6 cellular contexts compared by ENCODE assay signal in genomic region chr15:79574431-79575273, GRCh38.
DNase-seq lines count a peak whose midpoint lies in the region; ATAC-seq and TF ChIP-seq lines count a peak whose summit lies in the region.
"Not testable (repeated sequence)": the region's sequence is repeated elsewhere in the genome, so short reads cannot be mapped to it uniquely, and the experiment has no call there.

No MANE protein-coding gene starts in this region.

- intact Hi-C loops in HCT116 (cut with micrococcal nuclease), result loop anchor here (5.0 kb wide), 2 partner anchors 122 to 192 kb away; no protein-coding TSS in a partner anchor
- intact Hi-C loops in mucosa of descending colon (cut with DNase I, micrococcal nuclease), result not testable (repeated sequence)

- H3K9me3 ChIP-seq in HCT116 (ENCODE audit: control insufficient read depth in 1 of 2, insufficient read depth in 1 of 2, low read depth in 1 of 2, low read length in 2 of 2); OCI-LY1 (ENCODE audit: low read length); hepatocyte (ENCODE audit: low read depth); mucosa of descending colon: not testable (repeated sequence)

- H2AFZ ChIP-seq in HCT116 (ENCODE audit: low read depth, low read length, poor library complexity, severe bottlenecking); OCI-LY1 (ENCODE audit: low read length); hepatocyte: not testable (repeated sequence)

- not testable (repeated sequence) for H3F3A ChIP-seq in OCI-LY1 (ENCODE audit: insufficient read depth, low read length)

- POLR2A ChIA-PET in HCT116 (lab: Charles Lee), result not testable (repeated sequence)

- TF ChIP-seq RAD21 in HCT116 (IDR thresholded peaks at IDR 0.05; ENCODE audit: low read depth), result not testable (repeated sequence)

- TF ChIP-seq CTCF in 22Rv1 (IDR thresholded peaks at IDR 0.05) (peak; percentile 17), HCT116 (IDR thresholded peaks at IDR 0.05 in 2 of 3, conservative IDR thresholded peaks at IDR 0.05 in 1 of 3; ENCODE audit: borderline replicate concordance in 1 of 3, insufficient read depth in 1 of 3, low read depth in 2 of 3, low read length in 2 of 3) (peak; percentile 22 to 93 (median 41); a peak in 4 of 6 replicates), OCI-LY1 (IDR thresholded peaks at IDR 0.05; ENCODE audit: low read length) (peak; percentile 28; the same call in 1 of the 2 replicates)
- not testable (repeated sequence) for TF ChIP-seq CTCF in hepatocyte (IDR thresholded peaks at IDR 0.05; ENCODE audit: poor library complexity); mucosa of descending colon (IDR thresholded peaks at IDR 0.05)

- ATAC-seq in HCT116, result not testable (repeated sequence)
- ATAC-seq in mucosa of descending colon, result peak; percentile 60

- BruUV-seq in HCT116 (replicated peaks; lab: Mats Ljungman, UMichigan), result not testable (repeated sequence)

- H3K27me3 ChIP-seq in HCT116 (ENCODE audit: insufficient read depth, low read length) (peaks cover 44% of the 10 kb centered on the region), hepatocyte (peaks cover 28% of the 10 kb centered on the region)
- not testable (repeated sequence) for H3K27me3 ChIP-seq in OCI-LY1 (ENCODE audit: insufficient read depth, low read length)

- not testable (repeated sequence) for H3K36me3 ChIP-seq in HCT116 (ENCODE audit: control insufficient read depth in 1 of 2, insufficient read depth in 2 of 2, low read length in 2 of 2); OCI-LY1 (ENCODE audit: insufficient read depth, low read length); hepatocyte (replicated peaks; ENCODE audit: insufficient read depth, low read depth); mucosa of descending colon (ENCODE audit: low read depth)

- CTCF ChIA-PET in HCT116 (lab: Charles Lee), result interaction anchor here (0.6 to 1.8 kb wide), 2 partner anchors 195 to 235 kb away, joined by 3 to 9 read pairs; no protein-coding TSS in a partner anchor

- not testable (repeated sequence) for H3K4me1 ChIP-seq in HCT116 (ENCODE audit: control insufficient read depth in 1 of 2, insufficient read depth in 2 of 2, low read length in 2 of 2); OCI-LY1 (ENCODE audit: insufficient read depth, low read length, severe bottlenecking); hepatocyte (ENCODE audit: insufficient read depth); mucosa of descending colon (ENCODE audit: low read depth)

- 55% methylated on average over 2 of the region's 2 CpGs for WGBS in hepatocyte (ENCODE audit: low lambda C conversion rate, missing lambda C conversion rate)

- H3K79me2 ChIP-seq in HCT116 (ENCODE audit: insufficient read depth, low read length); OCI-LY1 (ENCODE audit: insufficient read depth, low read length); hepatocyte: not testable (repeated sequence)

- DNase-seq in HCT116 (ENCODE audit: low read depth, low spot score); hepatocyte (ENCODE audit: low spot score): not testable (repeated sequence)
- peak; percentile 18 for DNase-seq in NCI-H146 (lab: John Stamatoyannopoulos, UW)
- peak in 1 of 3 donors; percentile 16 for DNase-seq in mucosa of descending colon

- not testable (repeated sequence) for TF ChIP-seq POLR2A in HCT116 (IDR thresholded peaks at IDR 0.05; ENCODE audit: borderline replicate concordance, extremely low read depth, insufficient read depth, insufficient read length)

- H3K9ac ChIP-seq in HCT116 (ENCODE audit: low read length); OCI-LY1 (ENCODE audit: low read length): not testable (repeated sequence)

- not testable (repeated sequence) for H3K4me2 ChIP-seq in HCT116 (ENCODE audit: low read length); OCI-LY1 (ENCODE audit: low read length)
- peak overlapping the region; percentile 42 for H3K4me2 ChIP-seq in hepatocyte

- H3K9me2 ChIP-seq in HCT116 (ENCODE audit: insufficient read depth); OCI-LY1 (ENCODE audit: low read depth, low read length); hepatocyte (replicated peaks; ENCODE audit: insufficient read depth): not testable (repeated sequence)

- H3K4me3 ChIP-seq in HCT116 (replicated peaks in 1 of 2; ENCODE audit: low read depth in 1 of 2, low read length in 2 of 2); OCI-LY1 (ENCODE audit: low read depth, low read length, poor library complexity, severe bottlenecking); hepatocyte; mucosa of descending colon: not testable (repeated sequence)

- H3K27ac ChIP-seq in 22Rv1; HCT116 (ENCODE audit: low read depth, low read length); OCI-LY1 (ENCODE audit: low read depth, low read length, poor library complexity, severe bottlenecking); hepatocyte: not testable (repeated sequence)

- H4K20me1 ChIP-seq in HCT116 (ENCODE audit: insufficient read depth); OCI-LY1 (ENCODE audit: insufficient read depth, low read length); hepatocyte (ENCODE audit: insufficient read depth, poor library complexity, severe bottlenecking): not testable (repeated sequence)

- RAD21 ChIA-PET in HCT116 (lab: Charles Lee; ENCODE audit: low non-redundant PET in 1 of 2, low total read pairs in 2 of 2, uncharacterized antibody in 2 of 2, unreplicated experiment in 2 of 2), result not testable (repeated sequence)

TF ChIP-seq in HCT116, 20 proteins besides CTCF, POLR2A, EP300 and RAD21:
- peak; percentile 40; the same call in 1 of the 2 replicates for TF ChIP-seq CBX3 (IDR thresholded peaks at IDR 0.05; ENCODE audit: low read depth)
